19 cellular contexts compared by ENCODE assay signal in the genomic region with DNA sequence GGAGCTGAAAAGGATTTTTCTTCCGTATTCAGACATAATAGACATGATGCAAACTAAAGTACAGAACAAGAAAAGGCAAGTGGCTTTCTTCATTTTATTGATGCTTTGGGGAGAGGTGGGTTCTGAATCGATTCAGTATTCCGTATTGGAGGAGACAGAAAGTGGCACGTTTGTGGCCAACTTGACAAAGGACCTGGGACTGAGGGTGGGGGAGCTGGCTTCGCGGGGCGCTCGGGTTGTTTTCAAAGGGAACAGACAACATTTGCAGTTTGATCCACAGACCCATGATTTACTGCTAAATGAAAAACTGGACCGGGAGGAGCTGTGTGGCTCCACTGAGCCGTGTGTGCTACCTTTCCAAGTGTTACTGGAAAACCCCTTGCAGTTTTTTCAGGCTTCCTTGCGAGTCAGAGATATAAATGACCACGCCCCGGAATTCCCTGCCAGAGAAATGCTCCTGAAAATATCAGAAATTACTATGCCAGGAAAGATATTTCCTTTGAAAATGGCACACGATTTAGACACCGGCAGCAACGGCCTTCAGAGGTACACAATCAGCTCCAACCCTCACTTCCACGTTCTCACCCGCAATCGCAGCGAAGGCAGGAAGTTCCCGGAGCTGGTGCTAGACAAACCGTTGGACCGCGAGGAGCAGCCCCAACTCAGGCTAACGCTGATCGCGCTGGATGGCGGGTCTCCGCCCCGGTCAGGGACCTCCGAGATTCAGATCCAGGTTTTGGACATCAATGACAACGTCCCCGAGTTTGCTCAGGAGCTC. TPM values are rescaled to one million over a fixed set of nuclear protein-coding genes. Genes with fewer than 3 reads are reported as not detected.
A peak's percentile ranks its signal among the peaks of the same experiment; 100 is the strongest.
DNase-seq lines count a peak whose midpoint lies in the region; ATAC-seq and TF ChIP-seq lines count a peak whose summit lies in the region.
"Had no signal": no experiment of that assay in that cellular context is flagged by ENCODE, and none has a peak within 500 bp of the region (broad histone marks: within the 10 kb centered on the region; RNA-seq: fewer than 3 reads in every experiment).

No MANE protein-coding gene starts in this region.

- H3K4me1 ChIP-seq in ascending aorta (no peaks in the 10 kb centered on the region), neuronal stem cell (ENCODE audit: control insufficient read depth in 2 of 2, insufficient read depth in 1 of 2, low read depth in 1 of 2, low read length in 2 of 2) (no peaks in the 10 kb centered on the region)

- no peak overlapping the region for H3K4me2 ChIP-seq in neuronal stem cell (ENCODE audit: insufficient read depth, low read length, poor library complexity, severe bottlenecking)

- no peak overlapping the region for H2AFZ ChIP-seq in neuronal stem cell (ENCODE audit: low read length)

- intact Hi-C loops in ascending aorta (cut with DNase I): no loop called here

- no CpG with 5 or more reads among the region's 33 CpGs for WGBS in neuronal stem cell (ENCODE audit: extremely low coverage in 2 of 2, insufficient read length in 2 of 2, insufficient replicate concordance in 1 of 2), 2 donors

- no peak overlapping the region for H3K4ac ChIP-seq in neuronal stem cell (ENCODE audit: low read length)

- H3K27ac Mint-ChIP-seq in HFFc6 (no peak overlapping the region), T-helper 17 cell (no peak overlapping the region)
- peak overlapping the region; percentile 70 for H3K27ac Mint-ChIP-seq in stimulated activated naive B cell treated with anti-CD40 and anti-IgM and Interleukin-4, amounts not matched to agents 10 μg/mL and 1 μg/mL and 100 μg/mL, for 72 hours
- H3K27ac Mint-ChIP-seq: activated naive CD8-positive, alpha-beta T cell treated with anti-CD3 and anti-CD28 coated beads for 36 hours; activated T-cell treated with anti-CD3 and anti-CD28 coated beads, Interleukin-2, amount 50 U/mL, for 72 hours; T-cell had no signal

- no peak for ATAC-seq in stimulated activated naive B cell treated with anti-CD40 and anti-IgM and Interleukin-4, amounts not matched to agents 10 μg/mL and 1 μg/mL and 100 μg/mL, for 72 hours (replicated peaks)
- ATAC-seq in GM19463 (IDR thresholded peaks at IDR 0.05; ENCODE audit: unreplicated experiment): no peak
- no peak for ATAC-seq in T-helper 17 cell
- ATAC-seq: activated T-cell treated with anti-CD3 and anti-CD28 coated beads, Interleukin-2, amount 50 U/mL, for 72 hours; left colon; T-cell had no signal

- H3K4me3 ChIP-seq in ascending aorta (peak overlapping the region; percentile 18 to 28), neuronal stem cell (ENCODE audit: low read length in 2 of 2) (no peak overlapping the region)
- H3K4me3 ChIP-seq: MG63 had no signal

- H2BK120ac ChIP-seq in neuronal stem cell (ENCODE audit: low read depth, low read length): no peak overlapping the region

- H3K36me3 ChIP-seq in ascending aorta: no peaks in the 10 kb centered on the region
- H3K36me3 ChIP-seq in neuronal stem cell (replicated peaks in 1 of 2; ENCODE audit: control insufficient read depth in 2 of 2, insufficient read depth in 2 of 2, low read length in 2 of 2): no peaks in the 10 kb centered on the region
- H3K36me3 ChIP-seq: brain microvascular endothelial cell, MG63 had no signal

- H3K4me1 Mint-ChIP-seq in HFFc6 (ENCODE audit: low read depth) (peaks cover 7% of the 10 kb centered on the region), T-helper 17 cell (no peaks in the 10 kb centered on the region)
- H3K4me1 Mint-ChIP-seq in stimulated activated naive B cell treated with anti-CD40 and anti-IgM and Interleukin-4, amounts not matched to agents 10 μg/mL and 1 μg/mL and 100 μg/mL, for 72 hours: peaks cover 4 to 5% of the 10 kb centered on the region in 2 donors
- H3K4me1 Mint-ChIP-seq: activated naive CD8-positive, alpha-beta T cell treated with anti-CD3 and anti-CD28 coated beads for 36 hours had no signal

- no peaks in the 10 kb centered on the region for H3K79me1 ChIP-seq in neuronal stem cell (ENCODE audit: low read depth, low read length)

- H3K9me3 Mint-ChIP-seq in HFFc6: peaks cover 17% of the 10 kb centered on the region
- peaks cover 9 to 10% of the 10 kb centered on the region in 2 donors for H3K9me3 Mint-ChIP-seq in stimulated activated naive B cell treated with anti-CD40 and anti-IgM and Interleukin-4, amounts not matched to agents 10 μg/mL and 1 μg/mL and 100 μg/mL, for 72 hours

- no peak overlapping the region for H2BK5ac ChIP-seq in neuronal stem cell (ENCODE audit: low read length)

- peaks cover 5% of the 10 kb centered on the region for H3K27me3 Mint-ChIP-seq in HFFc6 (ENCODE audit: insufficient read depth)
- H3K27me3 Mint-ChIP-seq in stimulated activated naive B cell treated with anti-CD40 and anti-IgM and Interleukin-4, amounts not matched to agents 10 μg/mL and 1 μg/mL and 100 μg/mL, for 72 hours: peaks cover 36 to 52% of the 10 kb centered on the region in 2 donors
- peaks cover 26% of the 10 kb centered on the region for H3K27me3 Mint-ChIP-seq in T-helper 17 cell

- H4K8ac ChIP-seq in neuronal stem cell (ENCODE audit: low read depth, low read length): no peak overlapping the region

- peak overlapping the region; percentile 87 for H3K4me3 Mint-ChIP-seq in HFFc6
- peak overlapping the region in 1 of 2 donors; percentile 36 for H3K4me3 Mint-ChIP-seq in stimulated activated naive B cell treated with anti-CD40 and anti-IgM and Interleukin-4, amounts not matched to agents 10 μg/mL and 1 μg/mL and 100 μg/mL, for 72 hours
- no peak overlapping the region for H3K4me3 Mint-ChIP-seq in T-helper 17 cell
- H3K4me3 Mint-ChIP-seq: activated naive CD8-positive, alpha-beta T cell treated with anti-CD3 and anti-CD28 coated beads for 36 hours; activated T-cell treated with anti-CD3 and anti-CD28 coated beads, Interleukin-2, amount 50 U/mL, for 72 hours had no signal

- H3K18ac ChIP-seq in neuronal stem cell (ENCODE audit: low read length): no peak overlapping the region

- no peak overlapping the region for H3K27ac ChIP-seq in ascending aorta
- no peak overlapping the region for H3K27ac ChIP-seq in neuronal stem cell (replicated peaks; ENCODE audit: low read length)
- H3K27ac ChIP-seq: brain microvascular endothelial cell had no signal

- H3K9me3 ChIP-seq in ascending aorta (peaks cover 45 to 84% of the 10 kb centered on the region in 2 donors), neuronal stem cell (replicated peaks in 1 of 2; ENCODE audit: control insufficient read depth in 2 of 2, insufficient read depth in 1 of 2, low read depth in 1 of 2, low read length in 2 of 2) (peaks cover 8 to 9% of the 10 kb centered on the region in 2 donors), T-helper 17 cell (ENCODE audit: control insufficient read depth, low read length, poor library complexity, severe bottlenecking) (no peaks in the 10 kb centered on the region)
- H3K9me3 ChIP-seq: MG63 had no signal

- no peaks in the 10 kb centered on the region for H3K27me3 ChIP-seq in ascending aorta
- H3K27me3 ChIP-seq in neuronal stem cell (ENCODE audit: control insufficient read depth in 3 of 3, insufficient read depth in 3 of 3, low read depth in 1 of 3, low read length in 3 of 3): no peaks in the 10 kb centered on the region
- H3K27me3 ChIP-seq: brain microvascular endothelial cell had no signal

- DNase-seq in NCI-H510A treated with DMSO at 0.1 percent for 48 hours (lab: John Stamatoyannopoulos, UW): peak; percentile 18
- no peak for DNase-seq in NCI-H510A (lab: John Stamatoyannopoulos, UW)
- DNase-seq in HFFc6: no peak
- no peak for DNase-seq in ascending aorta (ENCODE audit: low spot score in 2 of 2)
- DNase-seq in stimulated activated naive B cell treated with anti-CD40 and anti-IgM and Interleukin-4, amounts not matched to agents 10 μg/mL and 1 μg/mL and 100 μg/mL, for 72 hours: no peak
- DNase-seq in neuronal stem cell (ENCODE audit: low spot score): no peak
- no peak for DNase-seq in T-helper 17 cell
- DNase-seq: activated CD4-positive, CD25-positive, alpha-beta regulatory T cell; activated naive CD8-positive, alpha-beta T cell treated with anti-CD3 and anti-CD28 coated beads for 36 hours; brain microvascular endothelial cell; DMS79 treated with DMSO at 0.1 percent for 48 hours; left colon; MG63; NCI-H1694 treated with DMSO at 0.1 percent for 48 hours; stimulated activated CD4-positive, alpha-beta T cell treated with anti-CD3 and anti-CD28 coated beads, Interleukin-2, amount 100 ng/mL, for 48 hours had no signal

- no peak overlapping the region for H2BK15ac ChIP-seq in neuronal stem cell (ENCODE audit: low read length)

- H3K23ac ChIP-seq in neuronal stem cell (ENCODE audit: low read depth, low read length, poor library complexity): no peak overlapping the region

- H3K36me3 Mint-ChIP-seq in HFFc6 (ENCODE audit: low read depth) (no peaks in the 10 kb centered on the region; the same call in 1 of the 2 replicates), T-helper 17 cell (ENCODE audit: low read depth) (peaks cover 3% of the 10 kb centered on the region)
- peaks cover 7 to 9% of the 10 kb centered on the region in 2 donors for H3K36me3 Mint-ChIP-seq in stimulated activated naive B cell treated with anti-CD40 and anti-IgM and Interleukin-4, amounts not matched to agents 10 μg/mL and 1 μg/mL and 100 μg/mL, for 72 hours

- H4K91ac ChIP-seq in neuronal stem cell (ENCODE audit: low read depth, low read length, poor library complexity): no peak overlapping the region

- H3K14ac ChIP-seq in neuronal stem cell (ENCODE audit: low read length): no peak overlapping the region

- no peak overlapping the region for H2BK12ac ChIP-seq in neuronal stem cell (ENCODE audit: low read length)

- no peak overlapping the region for H2AK5ac ChIP-seq in neuronal stem cell (ENCODE audit: low read depth, low read length)

- no peak overlapping the region for H3K9ac ChIP-seq in neuronal stem cell (ENCODE audit: low read depth, low read length, poor library complexity)

- TF ChIP-seq CTCF in HFFc6 (IDR thresholded peaks at IDR 0.05) (no peak), ascending aorta (IDR thresholded peaks at IDR 0.05) (no peak)

RNA-seq across cellular contexts. Expression of a gene that starts 0.5 kb away (rescaled TPM):
- total RNA-seq in HFFc6 (2021; fragmentation: NEBNext Ultra II Directional; extraction: Animal tissue kit (Norgen Biotek cat#: 25700)): under 1 TPM; 0.14 to 0.94 (median 0.70) TPM
- total RNA-seq in ascending aorta: 1.5 TPM
- polyA plus RNA-seq in neuronal stem cell (2013, experiment 1 of 2): 0.25 TPM
- 0.30 TPM for polyA plus RNA-seq in neuronal stem cell (2013, experiment 2 of 2)
- total RNA-seq in T-helper 17 cell: not detected
- total RNA-seq: activated naive CD8-positive, alpha-beta T cell treated with anti-CD3 and anti-CD28 coated beads for 36 hours; activated T-cell treated with anti-CD3 and anti-CD28 coated beads, Interleukin-2, amount 50 U/mL, for 72 hours; H7; T-cell had no signal

RNA-seq across cellular contexts. Expression of a gene that starts 15.4 kb away (rescaled TPM):
- under 1 TPM; 0.08 to 0.43 (median 0.23) TPM for total RNA-seq in HFFc6 (2021; fragmentation: NEBNext Ultra II Directional; extraction: Animal tissue kit (Norgen Biotek cat#: 25700))
- total RNA-seq in ascending aorta (61.8 TPM), T-helper 17 cell (under 1 TPM; 0.12 to 0.34 TPM)
- 4.5 TPM for polyA plus RNA-seq in neuronal stem cell (2013, experiment 1 of 2)
- 4.3 TPM for polyA plus RNA-seq in neuronal stem cell (2013, experiment 2 of 2)
- total RNA-seq: activated naive CD8-positive, alpha-beta T cell treated with anti-CD3 and anti-CD28 coated beads for 36 hours; activated T-cell treated with anti-CD3 and anti-CD28 coated beads, Interleukin-2, amount 50 U/mL, for 72 hours had no signal

RNA-seq across cellular contexts. Expression of a gene that starts 22.0 kb away (rescaled TPM):
- total RNA-seq in HFFc6 (2021; fragmentation: NEBNext Ultra II Directional; extraction: Animal tissue kit (Norgen Biotek cat#: 25700)): under 1 TPM; 0.38 to 0.97 (median 0.46) TPM
- total RNA-seq in ascending aorta (7.6 TPM), T-helper 17 cell (not detected)
- 0.22 TPM for polyA plus RNA-seq in neuronal stem cell (2013, experiment 1 of 2)
- polyA plus RNA-seq in neuronal stem cell (2013, experiment 2 of 2): 0.26 TPM
- total RNA-seq: activated naive CD8-positive, alpha-beta T cell treated with anti-CD3 and anti-CD28 coated beads for 36 hours; activated T-cell treated with anti-CD3 and anti-CD28 coated beads, Interleukin-2, amount 50 U/mL, for 72 hours; T-cell had no signal

RNA-seq across cellular contexts. Expression of a gene that starts 27.2 kb away (rescaled TPM):
- 1 to 10 TPM in 4 of 6 experiments, under 1 TPM in 2; 0.88 to 2.9 (median 2.1) TPM for total RNA-seq in HFFc6 (2021; fragmentation: NEBNext Ultra II Directional; extraction: Animal tissue kit (Norgen Biotek cat#: 25700))
- 0.11 TPM for total RNA-seq in ascending aorta
- 0.15 TPM for polyA plus RNA-seq in neuronal stem cell (2013, experiment 1 of 2)
- polyA plus RNA-seq in neuronal stem cell (2013, experiment 2 of 2): 0.12 TPM
- not detected for total RNA-seq in T-helper 17 cell
- total RNA-seq: activated naive CD8-positive, alpha-beta T cell treated with anti-CD3 and anti-CD28 coated beads for 36 hours; activated T-cell treated with anti-CD3 and anti-CD28 coated beads, Interleukin-2, amount 50 U/mL, for 72 hours; H7; T-cell had no signal

RNA-seq across cellular contexts. Expression of a gene that starts 28.8 kb away (rescaled TPM):
- total RNA-seq in HFFc6 (2021; fragmentation: NEBNext Ultra II Directional; extraction: Animal tissue kit (Norgen Biotek cat#: 25700)): under 1 TPM; 0.24 to 0.80 (median 0.51) TPM
- total RNA-seq in ascending aorta (5.1 TPM), T-helper 17 cell (not detected)
- polyA plus RNA-seq in neuronal stem cell (2013, experiment 1 of 2): 1.0 TPM
- 1.2 TPM for polyA plus RNA-seq in neuronal stem cell (2013, experiment 2 of 2)
- total RNA-seq: activated naive CD8-positive, alpha-beta T cell treated with anti-CD3 and anti-CD28 coated beads for 36 hours; activated T-cell treated with anti-CD3 and anti-CD28 coated beads, Interleukin-2, amount 50 U/mL, for 72 hours; T-cell had no signal

Comparison
In these comparisons a context has a peak if more than half of its experiments do, and no peak if none do; other contexts are left out.
1. H3K4me3 ChIP-seq: peak in ascending aorta (2 of 2); none in neuronal stem cell (0 of 2).
2. RNA of a gene that starts 15.4 kb away (total RNA-seq): 61.8 TPM in ascending aorta (single experiment); 0.12 to 0.34 TPM in T-helper 17 cell and 0.08 to 0.43 TPM in HFFc6; every median in the first group is over 10 times any median in the second.